16 cellular contexts compared by ENCODE assay signal in the genomic region with DNA sequence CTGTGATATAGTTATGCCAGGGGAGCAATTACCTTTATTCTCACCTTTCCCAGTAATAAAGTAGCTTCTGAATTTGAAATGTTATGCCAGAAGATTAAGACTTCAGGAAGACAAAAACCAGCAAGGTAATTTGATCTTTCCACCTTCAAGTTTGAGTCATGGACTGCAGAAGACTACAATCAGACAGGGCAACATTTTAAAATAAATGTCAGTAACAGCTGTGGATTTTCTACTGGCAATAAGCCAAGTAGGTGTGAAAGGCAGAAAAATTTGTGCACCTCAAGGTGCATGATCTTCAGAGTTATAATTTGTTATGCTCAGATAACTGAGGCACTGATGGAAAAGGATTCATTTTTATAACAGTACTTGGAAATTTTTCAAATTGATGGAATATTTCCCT. TPM values are rescaled to one million over a fixed set of nuclear protein-coding genes. Genes with fewer than 3 reads are reported as not detected.
DNase-seq lines count a peak whose midpoint lies in the region; ATAC-seq and TF ChIP-seq lines count a peak whose summit lies in the region.
"Had no signal": no experiment of that assay in that cellular context is flagged by ENCODE, and none has a peak within 500 bp of the region (broad histone marks: within the 10 kb centered on the region; RNA-seq: fewer than 3 reads in every experiment).

No MANE protein-coding gene starts in this region.

- no peak overlapping the region for H3K27ac ChIP-seq in RWPE2 (ENCODE audit: poor library complexity, severe bottlenecking)
- H3K27ac ChIP-seq: Peyer's patch had no signal

- no peaks in the 10 kb centered on the region for H3K4me1 ChIP-seq in RWPE2 (ENCODE audit: insufficient read depth, poor library complexity, severe bottlenecking)
- H3K4me1 ChIP-seq: Peyer's patch had no signal

- ATAC-seq in RWPE2 (ENCODE audit: low read depth) (peak; percentile 29; the same call in 1 of the 3 replicates), HG02870 (IDR thresholded peaks at IDR 0.05; ENCODE audit: unreplicated experiment) (no peak), HG02763 (IDR thresholded peaks at IDR 0.05; ENCODE audit: unreplicated experiment) (no peak)
- ATAC-seq: GM23338, K562 had no signal

- no peak for TF ChIP-seq CTCF in RWPE2 (IDR thresholded peaks at IDR 0.05; ENCODE audit: poor library complexity, severe bottlenecking)

- no peaks in the 10 kb centered on the region for H3K27me3 ChIP-seq in RWPE2 (ENCODE audit: insufficient read depth, poor library complexity, severe bottlenecking)
- H3K27me3 ChIP-seq: Peyer's patch had no signal

- no peaks in the 10 kb centered on the region for H3K9me3 ChIP-seq in RWPE2 (ENCODE audit: severe bottlenecking)

- H3K36me3 ChIP-seq in RWPE2 (ENCODE audit: low read depth) = no peaks in the 10 kb centered on the region
- H3K36me3 ChIP-seq: Peyer's patch had no signal

- DNase-seq in NCI-H345 (lab: John Stamatoyannopoulos, UW) = peak; percentile 8
- no peak for DNase-seq in NCI-H345 treated with DMSO at 0.1 percent for 48 hours (lab: John Stamatoyannopoulos, UW; ENCODE audit: unreplicated experiment)
- DNase-seq in LHCN-M2 (ENCODE audit: low read depth) = peak; percentile 47
- DNase-seq in RWPE2 (ENCODE audit: low spot score) = no peak
- peak; percentile 31 for DNase-seq in myocyte (ENCODE audit: low read depth)
- no peak for DNase-seq in NCI-H2029 (lab: John Stamatoyannopoulos, UW)
- DNase-seq: Calu3; CD4-positive, alpha-beta memory T cell; HCEC 1CT; NCI-H187; Peyer's patch; Right ventricle myocardium superior had no signal

- no peak overlapping the region for H3K4me3 ChIP-seq in RWPE2 (ENCODE audit: severe bottlenecking)
- H3K4me3 ChIP-seq: GM23338, K562, Peyer's patch had no signal

RNA-seq across cellular contexts. Expression of gene SLITRK1, which starts 54.9 kb away (rescaled TPM):
- total RNA-seq in LHCN-M2 (2014; rRNA removed) (0.06 TPM in 2 replicates), myocyte (0.08 TPM in 1 of 2 replicates, not detected in the other)
- 0.62 TPM for polyA plus RNA-seq in LHCN-M2 (2012)
- 0.18 TPM for polyA plus RNA-seq in myocyte (2012)
- total RNA-seq: Calu3; CD4-positive, alpha-beta memory T cell; K562; Peyer's patch; Right ventricle myocardium superior had no signal
- polyA plus RNA-seq: CD4-positive, alpha-beta memory T cell; K562 had no signal

Comparison
In these comparisons a context has a peak if more than half of its experiments do, and no peak if none do; other contexts are left out.
1. DNase-seq: peak in NCI-H345 (single experiment), LHCN-M2 (single experiment) and myocyte (single experiment); none in NCI-H345 treated with DMSO at 0.1 percent for 48 hours (single experiment), RWPE2 (single experiment) and NCI-H2029 (single experiment).